17 cellular contexts compared by ENCODE assay signal in genomic region chr20:37853823-37854375, GRCh38. TPM values are rescaled to one million over a fixed set of nuclear protein-coding genes. Genes with fewer than 3 reads are reported as not detected.
DNase-seq lines count a peak whose midpoint lies in the region; ATAC-seq and TF ChIP-seq lines count a peak whose summit lies in the region.
"Had no signal": no experiment of that assay in that cellular context is flagged by ENCODE, and none has a peak within 500 bp of the region (broad histone marks: within the 10 kb centered on the region; RNA-seq: fewer than 3 reads in every experiment).

No MANE protein-coding gene starts in this region.

- POLR2A ChIA-PET in T-cell (lab: Charles Lee), result interaction anchor here in 1 of 2 donors (0.7 kb wide), 1 partner anchor 39 kb away, joined by 3 read pairs; no protein-coding TSS in a partner anchor

- peak; percentile 64 for ATAC-seq in GM19025 (IDR thresholded peaks at IDR 0.05; ENCODE audit: low read depth, unreplicated experiment)
- peak; percentile 53 for ATAC-seq in HG02571 (IDR thresholded peaks at IDR 0.05; ENCODE audit: unreplicated experiment)
- ATAC-seq in HG03439 (IDR thresholded peaks at IDR 0.05; ENCODE audit: unreplicated experiment), result peak; percentile 62
- ATAC-seq in T-cell (replicated peaks in 1 of 4), result no peak
- ATAC-seq: heart left ventricle had no signal

- H3K4me1 Mint-ChIP-seq in T-cell, result no peaks in the 10 kb centered on the region

- no peak for TF ChIP-seq CTCF in GM12864 (IDR thresholded peaks at IDR 0.05; ENCODE audit: low read depth, low read length, missing control alignments)

- DNase-seq in GM12864 (ENCODE audit: low read depth), result peak; percentile 73
- DNase-seq in DMS79 (lab: John Stamatoyannopoulos, UW), result no peak
- no peak for DNase-seq in SK-N-DZ (ENCODE audit: low spot score)
- DNase-seq in DMS79 treated with DMSO at 0.1 percent for 48 hours (lab: John Stamatoyannopoulos, UW), result no peak
- no peak for DNase-seq in T-cell
- DNase-seq: anterior cingulate cortex, cortex of kidney, heart left ventricle, HFFc6, Kasumi-1, NCI-H1694, T-helper 1 cell had no signal

- no peaks in the 10 kb centered on the region for H3K9me3 Mint-ChIP-seq in T-cell
- H3K9me3 Mint-ChIP-seq: activated T-helper 1 cell treated with anti-CD3 and anti-CD28 coated beads, Interleukin-12 subunit alpha, Interleukin-12 subunit beta, Interleukin-2, Interleukin-4 antibody, amounts not matched to agents 30 ng/mL and 10 ng/mL and 1 ng/mL, durations not matched to agents 14 hours and 24 hours and 36 hours; HFFc6 had no signal

- H3K4me3 Mint-ChIP-seq in T-cell, result no peak overlapping the region
- H3K4me3 Mint-ChIP-seq: activated T-helper 1 cell treated with anti-CD3 and anti-CD28 coated beads, Interleukin-12 subunit alpha, Interleukin-12 subunit beta, Interleukin-2, Interleukin-4 antibody, amounts not matched to agents 30 ng/mL and 10 ng/mL and 1 ng/mL, durations not matched to agents 14 hours and 24 hours and 36 hours; HFFc6 had no signal

- peaks cover 75% of the 10 kb centered on the region for H3K36me3 Mint-ChIP-seq in T-cell

- H3K27me3 Mint-ChIP-seq in T-cell, result no peaks in the 10 kb centered on the region

- no peak overlapping the region for H3K4me3 ChIP-seq in GM12864 (ENCODE audit: low read depth, low read length)
- H3K4me3 ChIP-seq: heart left ventricle, prostate gland had no signal

- no peak overlapping the region for H3K27ac Mint-ChIP-seq in T-cell
- H3K27ac Mint-ChIP-seq: activated T-helper 1 cell treated with anti-CD3 and anti-CD28 coated beads, Interleukin-12 subunit alpha, Interleukin-12 subunit beta, Interleukin-2, Interleukin-4 antibody, amounts not matched to agents 30 ng/mL and 10 ng/mL and 1 ng/mL, durations not matched to agents 14 hours and 24 hours and 36 hours; HFFc6 had no signal

- CTCF ChIA-PET in T-cell (lab: Charles Lee), result no interaction called here

RNA-seq across cellular contexts. Expression of gene VSTM2L, which starts 49.0 kb away (rescaled TPM):
- 11.6 and 15.9 TPM in 2 replicates for polyA plus RNA-seq in SK-N-DZ (2014; cell fraction: cytosol; rRNA removed)
- polyA plus RNA-seq in SK-N-DZ (2014; cell fraction: nucleus; rRNA removed), result 6.4 and 8.6 TPM in 2 replicates
- total RNA-seq in T-cell, result not detected

Comparison
In these comparisons a context has a peak if more than half of its experiments do, and no peak if none do; other contexts are left out.
1. ATAC-seq: peak in GM19025 (single experiment), HG02571 (single experiment) and HG03439 (single experiment); none in T-cell (0 of 4).